ENCODE assay signal across 19 cellular contexts in the genomic region with DNA sequence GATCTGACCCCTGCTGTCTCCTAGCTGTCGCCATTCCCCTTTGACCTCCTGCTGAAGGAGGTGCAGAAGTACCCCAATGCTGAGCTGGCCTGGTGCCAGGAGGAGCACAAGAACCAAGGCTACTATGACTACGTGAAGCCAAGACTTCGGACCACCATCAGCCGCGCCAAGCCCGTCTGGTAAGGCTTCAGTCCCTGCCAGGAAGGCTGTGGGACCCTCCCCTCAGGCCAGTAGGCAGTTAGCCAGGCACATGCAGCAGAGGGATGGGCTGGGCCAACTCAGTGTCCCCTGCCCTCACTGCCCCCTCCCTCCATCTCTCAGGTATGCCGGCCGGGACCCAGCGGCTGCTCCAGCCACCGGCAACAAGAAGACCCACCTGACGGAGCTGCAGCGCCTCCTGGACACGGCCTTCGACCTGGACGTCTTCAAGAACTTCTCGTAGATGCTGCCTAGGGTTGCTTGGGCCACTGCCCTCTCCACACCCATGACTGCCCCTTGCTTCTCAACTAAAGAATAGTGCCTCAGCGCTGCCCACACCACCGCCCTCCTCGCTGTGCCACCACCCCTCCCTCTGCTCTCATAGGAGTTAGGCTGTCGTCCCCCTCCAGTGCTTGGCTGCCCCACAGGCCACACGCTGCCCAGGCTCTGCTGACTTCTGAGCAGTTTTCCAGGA. TPM values are rescaled to one million over a fixed set of nuclear protein-coding genes. Genes with fewer than 3 reads are reported as not detected.
DNase-seq lines count a peak whose midpoint lies in the region; ATAC-seq and TF ChIP-seq lines count a peak whose summit lies in the region.
"Had no signal": no experiment of that assay in that cellular context is flagged by ENCODE, and none has a peak within 500 bp of the region (broad histone marks: within the 10 kb centered on the region; RNA-seq: fewer than 3 reads in every experiment).

No MANE protein-coding gene starts in this region.

- no peak overlapping the region for H2BK120ac ChIP-seq in neuronal stem cell (ENCODE audit: low read depth, low read length)

- ATAC-seq in left ventricle myocardium superior = no peak
- no peak for ATAC-seq in stimulated activated naive B cell treated with anti-CD40 and anti-IgM and Interleukin-4, amounts not matched to agents 10 μg/mL and 1 μg/mL and 100 μg/mL, for 72 hours (replicated peaks)
- ATAC-seq: HepG2 had no signal

- no peak overlapping the region for H3K18ac ChIP-seq in neuronal stem cell (ENCODE audit: low read length)

- no peak overlapping the region for H4K91ac ChIP-seq in neuronal stem cell (ENCODE audit: low read depth, low read length, poor library complexity)

- H3K79me1 ChIP-seq in neuronal stem cell (ENCODE audit: low read depth, low read length) = peaks cover 2% of the 10 kb centered on the region

- H3K9me3 Mint-ChIP-seq in stimulated activated naive B cell treated with anti-CD40 and anti-IgM and Interleukin-4, amounts not matched to agents 10 μg/mL and 1 μg/mL and 100 μg/mL, for 72 hours = peaks cover 0 to 2% of the 10 kb centered on the region in 2 donors

- H3K79me2 ChIP-seq in PC-9 (ENCODE audit: low read depth) = no peaks in the 10 kb centered on the region

- TF ChIP-seq CTCF in left ventricle myocardium inferior (IDR thresholded peaks at IDR 0.05; ENCODE audit: borderline replicate concordance) (no peak), PC-9 (conservative IDR thresholded peaks at IDR 0.05) (no peak), GM10266 (IDR thresholded peaks at IDR 0.05; ENCODE audit: control insufficient read depth, insufficient read depth, low read depth, missing control alignments) (no peak)

- H4K20me1 ChIP-seq in PC-9 (ENCODE audit: insufficient read depth) = no peaks in the 10 kb centered on the region; the same call in 1 of the 2 replicates

- peak overlapping the region; percentile 16 for H3K9ac ChIP-seq in neuronal stem cell (ENCODE audit: low read depth, low read length, poor library complexity)

- no peak overlapping the region for H2AK5ac ChIP-seq in neuronal stem cell (ENCODE audit: low read depth, low read length)

- peak overlapping the region; percentile 9 for H3K23ac ChIP-seq in neuronal stem cell (ENCODE audit: low read depth, low read length, poor library complexity)

- H2BK12ac ChIP-seq in neuronal stem cell (ENCODE audit: low read length) = no peak overlapping the region

- no peaks in the 10 kb centered on the region for H3K27me3 Mint-ChIP-seq in stimulated activated naive B cell treated with anti-CD40 and anti-IgM and Interleukin-4, amounts not matched to agents 10 μg/mL and 1 μg/mL and 100 μg/mL, for 72 hours
- H3K27me3 Mint-ChIP-seq: CD4-positive, CD25-positive, alpha-beta regulatory T cell had no signal

- H3K27me3 ChIP-seq in left ventricle myocardium inferior (ENCODE audit: low read depth) (no peaks in the 10 kb centered on the region), PC-9 (ENCODE audit: insufficient read depth, low read depth) (no peaks in the 10 kb centered on the region), neuronal stem cell (ENCODE audit: control insufficient read depth in 3 of 3, insufficient read depth in 3 of 3, low read depth in 1 of 3, low read length in 3 of 3) (no peaks in the 10 kb centered on the region)
- H3K27me3 ChIP-seq: SJCRH30 had no signal

- DNase-seq in left ventricle myocardium inferior (no peak), left ventricle myocardium superior (no peak), PC-9 (no peak), neuronal stem cell (ENCODE audit: low spot score) (no peak), islet precursor cell (no peak), GM10266 (ENCODE audit: extremely low spot score) (no peak), NCI-H2171 treated with DMSO at 0.1 percent for 48 hours (lab: John Stamatoyannopoulos, UW) (no peak)
- no peak for DNase-seq in stimulated activated naive B cell treated with anti-CD40 and anti-IgM and Interleukin-4, amounts not matched to agents 10 μg/mL and 1 μg/mL and 100 μg/mL, for 72 hours
- DNase-seq: AML-193; CD4-positive, CD25-positive, alpha-beta regulatory T cell; Karpas-422; MM.1S; NCI-H1105 treated with DMSO at 0.1 percent for 48 hours; NCI-H187; NCI-H446; NCI-H748 treated with DMSO at 0.1 percent for 48 hours; SJCRH30 had no signal

- H3K4ac ChIP-seq in neuronal stem cell (ENCODE audit: low read length) = no peak overlapping the region

- WGBS in neuronal stem cell (ENCODE audit: extremely low coverage in 2 of 2, insufficient read length in 2 of 2, insufficient replicate concordance in 1 of 2), 2 donors = no CpG with 5 or more reads among the region's 21 CpGs

- intact Hi-C loops in left ventricle myocardium inferior (cut with micrococcal nuclease) (no loop called here), left ventricle myocardium superior (cut with micrococcal nuclease) (no loop called here), PC-9 (cut with micrococcal nuclease; ENCODE audit: unreplicated experiment) (no loop called here)

- H3K9me3 ChIP-seq in left ventricle myocardium inferior (replicated peaks) (no peaks in the 10 kb centered on the region), PC-9 (ENCODE audit: insufficient read depth, low read depth) (no peaks in the 10 kb centered on the region), neuronal stem cell (replicated peaks in 1 of 2; ENCODE audit: control insufficient read depth in 2 of 2, insufficient read depth in 1 of 2, low read depth in 1 of 2, low read length in 2 of 2) (peaks cover 0 to 5% of the 10 kb centered on the region in 2 donors)
- H3K9me3 ChIP-seq: HAP-1, SJCRH30 had no signal

- CTCF ChIA-PET in PC-9 (lab: Charles Lee) = no interaction called here

- H2BK15ac ChIP-seq in neuronal stem cell (ENCODE audit: low read length) = no peak overlapping the region

- POLR2A ChIA-PET in PC-9 (lab: Charles Lee; ENCODE audit: unreplicated experiment) = no interaction called here

- BruUV-seq in PC-9 (replicated peaks; lab: Mats Ljungman, UMichigan) = TSS peak; percentile 7

- H3K36me3 ChIP-seq in left ventricle myocardium inferior (peaks cover 66% of the 10 kb centered on the region), PC-9 (ENCODE audit: low read depth) (no peaks in the 10 kb centered on the region), neuronal stem cell (replicated peaks in 1 of 2; ENCODE audit: control insufficient read depth in 2 of 2, insufficient read depth in 2 of 2, low read length in 2 of 2) (peaks cover 19 to 41% of the 10 kb centered on the region in 2 donors)
- H3K36me3 ChIP-seq: SJCRH30 had no signal

- H3K4me2 ChIP-seq in PC-9 = no peak overlapping the region
- no peak overlapping the region for H3K4me2 ChIP-seq in neuronal stem cell (ENCODE audit: insufficient read depth, low read length, poor library complexity, severe bottlenecking)

- H2BK5ac ChIP-seq in neuronal stem cell (ENCODE audit: low read length) = peak overlapping the region; percentile 57

- H3K9me2 ChIP-seq in PC-9 (ENCODE audit: insufficient read depth) = no peaks in the 10 kb centered on the region

- H3K27ac ChIP-seq in left ventricle myocardium inferior (replicated peaks) = peak overlapping the region; percentile 68
- H3K27ac ChIP-seq in PC-9 = no peak overlapping the region
- H3K27ac ChIP-seq in neuronal stem cell (replicated peaks; ENCODE audit: low read length) = no peak overlapping the region
- H3K27ac ChIP-seq: SJCRH30 had no signal

- H3K4me1 Mint-ChIP-seq in stimulated activated naive B cell treated with anti-CD40 and anti-IgM and Interleukin-4, amounts not matched to agents 10 μg/mL and 1 μg/mL and 100 μg/mL, for 72 hours = peaks cover 3 to 12% of the 10 kb centered on the region in 2 donors

- H3K27ac Mint-ChIP-seq in stimulated activated naive B cell treated with anti-CD40 and anti-IgM and Interleukin-4, amounts not matched to agents 10 μg/mL and 1 μg/mL and 100 μg/mL, for 72 hours = peak overlapping the region; percentile 20
- H3K27ac Mint-ChIP-seq: CD4-positive, CD25-positive, alpha-beta regulatory T cell had no signal

- peaks cover 34% of the 10 kb centered on the region; the same call in 1 of the 2 replicates for H3F3A ChIP-seq in PC-9 (ENCODE audit: insufficient read depth, low read depth)

- H3K14ac ChIP-seq in neuronal stem cell (ENCODE audit: low read length) = peak overlapping the region; percentile 27

- H3K4me3 Mint-ChIP-seq in stimulated activated naive B cell treated with anti-CD40 and anti-IgM and Interleukin-4, amounts not matched to agents 10 μg/mL and 1 μg/mL and 100 μg/mL, for 72 hours = no peak overlapping the region
- H3K4me3 Mint-ChIP-seq: CD4-positive, CD25-positive, alpha-beta regulatory T cell had no signal

- peaks cover 23% of the 10 kb centered on the region for H3K4me1 ChIP-seq in left ventricle myocardium inferior
- H3K4me1 ChIP-seq in PC-9 (replicated peaks; ENCODE audit: insufficient read depth) = peaks cover 29% of the 10 kb centered on the region
- H3K4me1 ChIP-seq in neuronal stem cell (ENCODE audit: control insufficient read depth in 2 of 2, insufficient read depth in 1 of 2, low read depth in 1 of 2, low read length in 2 of 2) = no peaks in the 10 kb centered on the region
- H3K4me1 ChIP-seq: HAP-1, SJCRH30 had no signal

- H2AFZ ChIP-seq in PC-9 = no peak overlapping the region
- H2AFZ ChIP-seq in neuronal stem cell (ENCODE audit: low read length) = no peak overlapping the region

- no peak overlapping the region for H3K4me3 ChIP-seq in left ventricle myocardium inferior
- H3K4me3 ChIP-seq in PC-9 = no peak overlapping the region
- H3K4me3 ChIP-seq in neuronal stem cell (ENCODE audit: low read length in 2 of 2) = no peak overlapping the region
- H3K4me3 ChIP-seq: HAP-1, SJCRH30 had no signal

- H4K8ac ChIP-seq in neuronal stem cell (ENCODE audit: low read depth, low read length) = no peak overlapping the region

- H3K36me3 Mint-ChIP-seq in stimulated activated naive B cell treated with anti-CD40 and anti-IgM and Interleukin-4, amounts not matched to agents 10 μg/mL and 1 μg/mL and 100 μg/mL, for 72 hours = peaks cover 56 to 61% of the 10 kb centered on the region in 2 donors

RNA-seq across cellular contexts. Expression of gene ZMIZ2, which starts 41.0 kb away (rescaled TPM):
- total RNA-seq in left ventricle myocardium inferior = 62.7 TPM
- total RNA-seq in left ventricle myocardium superior = 64.8 TPM
- 97.5 and 142 TPM in 2 replicates for total RNA-seq in PC-9 (2021)
- polyA plus RNA-seq in neuronal stem cell (2013, experiment 1 of 2) = 39.9 TPM
- 38.5 TPM for polyA plus RNA-seq in neuronal stem cell (2013, experiment 2 of 2)
